ENCODE assay signal across 8 cellular contexts in the genomic region with DNA sequence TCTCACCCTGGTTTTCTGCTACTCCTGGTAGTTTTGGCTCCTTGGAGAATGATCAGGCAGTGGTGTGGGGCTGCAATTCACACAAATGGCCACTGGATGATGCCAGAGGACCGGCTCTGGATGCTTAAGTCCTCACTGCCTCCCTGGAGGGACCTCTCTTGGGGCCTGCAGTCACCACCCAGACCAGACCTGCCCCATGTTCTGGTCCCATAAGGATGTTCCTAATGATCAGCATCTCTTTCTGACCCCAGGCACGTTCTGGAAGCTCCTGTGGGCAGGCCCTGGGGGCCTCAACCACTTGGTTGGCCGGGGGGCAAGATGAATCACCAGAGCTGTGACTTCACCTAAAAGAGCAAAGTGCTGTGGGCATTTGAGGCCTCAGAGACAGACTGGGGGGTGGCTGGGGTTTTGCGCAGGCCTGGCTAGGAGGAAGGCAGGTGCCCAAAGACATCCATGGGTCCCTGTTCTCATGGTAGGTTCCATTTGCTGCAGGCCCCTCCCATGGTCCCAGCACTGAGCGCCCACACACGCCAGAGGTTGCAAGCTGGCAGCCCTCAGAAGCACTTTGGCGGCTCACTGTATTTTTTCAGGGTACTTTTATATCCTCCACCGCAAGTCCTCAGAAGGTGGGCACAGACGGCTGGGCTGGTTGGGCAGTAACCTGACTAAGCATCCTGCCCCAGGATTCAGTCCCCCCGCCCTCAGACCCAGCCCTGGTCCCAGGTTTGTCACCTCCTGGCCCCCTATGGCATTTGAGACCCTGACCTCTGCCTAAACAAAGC. TPM values are rescaled to one million over a fixed set of nuclear protein-coding genes. Genes with fewer than 3 reads are reported as not detected.
DNase-seq lines count a peak whose midpoint lies in the region; ATAC-seq and TF ChIP-seq lines count a peak whose summit lies in the region.

No MANE protein-coding gene starts in this region.

- H3K27me3 ChIP-seq in adipocyte (replicated peaks; ENCODE audit: control insufficient read depth, insufficient read depth, low read length) (no peaks in the 10 kb centered on the region), heart left ventricle (no peaks in the 10 kb centered on the region), psoas muscle (ENCODE audit: insufficient read depth in 3 of 3, low read length in 2 of 3) (no peaks in the 10 kb centered on the region), aorta (ENCODE audit: control insufficient read depth in 1 of 2, insufficient read depth in 2 of 2, low read length in 1 of 2) (no peaks in the 10 kb centered on the region)

- TF ChIP-seq CTCF in GM12865 (IDR thresholded peaks at IDR 0.05; ENCODE audit: insufficient read depth, low read depth, low read length, missing control alignments) (peak; percentile 100), heart left ventricle (IDR thresholded peaks at IDR 0.05) (peak; percentile 94 to 100 (median 98)), psoas muscle (IDR thresholded peaks at IDR 0.05) (peak; percentile 99)

- DNase-seq in GM12865 (ENCODE audit: low read depth) (peak; percentile 80), NCI-H128 (lab: John Stamatoyannopoulos, UW; ENCODE audit: unreplicated experiment) (peak; percentile 58), SW480 (ENCODE audit: low spot score) (peak; percentile 73), adipocyte (ENCODE audit: low read depth) (peak; percentile 93), heart left ventricle (peak; percentile 73 to 83 (median 74)), psoas muscle (peak; percentile 72 to 85), aorta (peak; percentile 79 to 84)

- peaks cover 13% of the 10 kb centered on the region for H3K9me3 ChIP-seq in adipocyte (ENCODE audit: control insufficient read depth, low read length)
- H3K9me3 ChIP-seq in heart left ventricle = peaks cover 0 to 18% (median 0%) of the 10 kb centered on the region in 12 donors
- H3K9me3 ChIP-seq in psoas muscle = no peaks in the 10 kb centered on the region
- H3K9me3 ChIP-seq in aorta (ENCODE audit: control insufficient read depth, low read length) = no peaks in the 10 kb centered on the region

- H3K4me1 ChIP-seq in adipocyte (ENCODE audit: control insufficient read depth, insufficient read depth, low read length) (peaks cover 32% of the 10 kb centered on the region), heart left ventricle (peaks cover 0 to 27% (median 12%) of the 10 kb centered on the region in 12 donors), psoas muscle (peaks cover 9% of the 10 kb centered on the region), aorta (ENCODE audit: control insufficient read depth in 1 of 2, insufficient read depth in 2 of 2, low read length in 2 of 2) (no peaks in the 10 kb centered on the region)

- TF ChIP-seq POLR2A in heart left ventricle (IDR thresholded peaks at IDR 0.05) = no peak

- ATAC-seq in heart left ventricle = peak; percentile 61 to 78 (median 70)
- ATAC-seq in psoas muscle = peak; percentile 82 to 93 (median 82)
- ATAC-seq in aorta (ENCODE audit: low FRiP score) = peak; percentile 86
- no peak for ATAC-seq in HG03045 (IDR thresholded peaks at IDR 0.05; ENCODE audit: unreplicated experiment)

- H3K27ac ChIP-seq in heart left ventricle (no peak overlapping the region), psoas muscle (no peak overlapping the region), aorta (ENCODE audit: low read depth in 1 of 2, low read length in 2 of 2) (no peak overlapping the region)

- peak overlapping the region; percentile 25 for H3K9ac ChIP-seq in adipocyte (ENCODE audit: low read length)

- WGBS in heart left ventricle, 4 donors = 64 to 84% (median 71%) methylated on average over 8 to 10 of the region's 10 CpGs
- 51 to 69% (median 54%) methylated on average over 10 of the region's 10 CpGs for WGBS in psoas muscle, 3 donors
- 63 to 66% methylated on average over 10 of the region's 10 CpGs for WGBS in aorta, 2 donors

- H3K36me3 ChIP-seq in adipocyte (ENCODE audit: control insufficient read depth, insufficient read depth, low read length, severe bottlenecking) (no peaks in the 10 kb centered on the region), heart left ventricle (no peaks in the 10 kb centered on the region), psoas muscle (ENCODE audit: insufficient read depth in 1 of 2, low read depth in 1 of 2) (no peaks in the 10 kb centered on the region), aorta (ENCODE audit: control insufficient read depth in 1 of 2, insufficient read depth in 2 of 2, low read length in 1 of 2) (no peaks in the 10 kb centered on the region)

- H3K4me3 ChIP-seq in GM12865 (ENCODE audit: low read depth, low read length) = no peak overlapping the region
- no peak overlapping the region for H3K4me3 ChIP-seq in adipocyte (ENCODE audit: low read length)
- H3K4me3 ChIP-seq in heart left ventricle = no peak overlapping the region
- no peak overlapping the region for H3K4me3 ChIP-seq in psoas muscle
- H3K4me3 ChIP-seq in aorta (ENCODE audit: low read length in 2 of 2) = no peak overlapping the region

- intact Hi-C loops in heart left ventricle (cut with DNase I) = loop anchor here (1.0 to 10.0 kb wide), 17 partner anchors 66 to 678 kb away; a partner anchor contains a TSS
- intact Hi-C loops in psoas muscle (cut with DNase I) = loop anchor here (1.0 to 5.0 kb wide), 4 partner anchors 141 to 284 kb away; a partner anchor contains a TSS
- intact Hi-C loops in aorta (cut with DNase I) = loop anchor here (2.0 to 5.0 kb wide), 3 partner anchors 141 to 214 kb away; a partner anchor contains a TSS

RNA-seq across cellular contexts. Expression of a gene that starts 53.2 kb away (rescaled TPM):
- 10 to 100 TPM in 4 of 9 donors, 1 to 10 TPM in 5; 5.3 to 15.1 (median 7.6) TPM for total RNA-seq in heart left ventricle
- 1 to 10 TPM; 4.1 to 9.3 TPM for polyA plus RNA-seq in heart left ventricle
- total RNA-seq in psoas muscle = 10 to 100 TPM in 1 of 4 donors, 1 to 10 TPM in 3; 6.0 to 11.0 (median 7.5) TPM
- 10 to 100 TPM in 2 of 3 donors, 1 to 10 TPM in 1; 6.2 to 11.5 (median 10.3) TPM for polyA plus RNA-seq in psoas muscle
- 1 to 10 TPM; 1.2 to 2.2 TPM for total RNA-seq in aorta
- 1 to 10 TPM in 1 of 2 donors, not detected in 1; 1.6 TPM for polyA plus RNA-seq in aorta
